In genomic region chr2:239297142-239298125, GRCh38 we compare ENCODE assay signal across 11 cellular contexts.
A peak's percentile ranks its signal among the peaks of the same experiment; 100 is the strongest.
DNase-seq lines count a peak whose midpoint lies in the region; ATAC-seq lines count a peak whose summit lies in the region.
"Had no signal": no experiment of that assay in that cellular context is flagged by ENCODE, and none has a peak within 500 bp of the region (broad histone marks: within the 10 kb centered on the region; RNA-seq: fewer than 3 reads in every experiment).

No MANE protein-coding gene starts in this region.

- peak overlapping the region; percentile 90 for H3K4me3 Mint-ChIP-seq in T-helper 1 cell treated with Interleukin-12 subunit alpha and Interleukin-12 subunit beta and Interleukin-4 antibody, amounts not matched to agents 30 μg/mL and 1 μg/mL, for 36 hours
- peak overlapping the region; percentile 81 for H3K4me3 Mint-ChIP-seq in activated T-helper 2 cell treated with anti-CD3 and anti-CD28 coated beads, Interferon-gamma antibody, Interleukin-2, Interleukin-4, amounts not matched to agents 10 μg/mL and 5 μg/mL and 100 μg/mL, durations not matched to agents 14 hours and 24 hours and 36 hours (ENCODE audit: low read depth)
- peak overlapping the region; percentile 43 to 73 (median 71) for H3K4me3 Mint-ChIP-seq in immature natural killer cell
- H3K4me3 Mint-ChIP-seq in stimulated activated effector memory CD8-positive, alpha-beta T cell treated with anti-CD3 and anti-CD28 coated beads, Interleukin-12 subunit alpha, Interleukin-12 subunit beta, amount 100 ng/mL, for 72 hours: peak overlapping the region; percentile 55

- H3K27me3 Mint-ChIP-seq in T-helper 1 cell treated with Interleukin-12 subunit alpha and Interleukin-12 subunit beta and Interleukin-4 antibody, amounts not matched to agents 30 μg/mL and 1 μg/mL, for 36 hours (ENCODE audit: low read depth): no peaks in the 10 kb centered on the region
- no peaks in the 10 kb centered on the region for H3K27me3 Mint-ChIP-seq in activated T-helper 2 cell treated with anti-CD3 and anti-CD28 coated beads, Interferon-gamma antibody, Interleukin-2, Interleukin-4, amounts not matched to agents 10 μg/mL and 5 μg/mL and 100 μg/mL, durations not matched to agents 14 hours and 24 hours and 36 hours (ENCODE audit: low read depth)
- H3K27me3 Mint-ChIP-seq in immature natural killer cell (ENCODE audit: low read depth in 3 of 3): peaks cover 0 to 6% (median 5%) of the 10 kb centered on the region in 3 donors
- H3K27me3 Mint-ChIP-seq: progenitor cell of endocrine pancreas had no signal

- H3K4me1 Mint-ChIP-seq in T-helper 1 cell treated with Interleukin-12 subunit alpha and Interleukin-12 subunit beta and Interleukin-4 antibody, amounts not matched to agents 30 μg/mL and 1 μg/mL, for 36 hours (ENCODE audit: low read depth): peaks cover 53% of the 10 kb centered on the region
- H3K4me1 Mint-ChIP-seq in activated T-helper 2 cell treated with anti-CD3 and anti-CD28 coated beads, Interferon-gamma antibody, Interleukin-2, Interleukin-4, amounts not matched to agents 10 μg/mL and 5 μg/mL and 100 μg/mL, durations not matched to agents 14 hours and 24 hours and 36 hours (ENCODE audit: low read depth): peaks cover 64% of the 10 kb centered on the region
- peaks cover 47 to 48% of the 10 kb centered on the region in 2 donors for H3K4me1 Mint-ChIP-seq in immature natural killer cell
- H3K4me1 Mint-ChIP-seq in stimulated activated effector memory CD8-positive, alpha-beta T cell treated with anti-CD3 and anti-CD28 coated beads, Interleukin-12 subunit alpha, Interleukin-12 subunit beta, amount 100 ng/mL, for 72 hours: peaks cover 69% of the 10 kb centered on the region

- DNase-seq in T-helper 1 cell: no peak
- no peak for DNase-seq in activated T-helper 2 cell treated with anti-CD3 and anti-CD28 coated beads, Interferon-gamma antibody, Interleukin-2, Interleukin-4, amounts not matched to agents 10 μg/mL and 5 μg/mL and 100 μg/mL, durations not matched to agents 14 hours and 24 hours and 36 hours (ENCODE audit: low spot score)
- no peak for DNase-seq in immature natural killer cell
- DNase-seq in stimulated activated effector memory CD8-positive, alpha-beta T cell treated with anti-CD3 and anti-CD28 coated beads, Interleukin-12 subunit alpha, Interleukin-12 subunit beta, amount 100 ng/mL, for 72 hours (ENCODE audit: low spot score in 2 of 2): no peak
- DNase-seq in medulla oblongata (ENCODE audit: extremely low spot score): no peak
- DNase-seq: MV-4-11, NCI-H526 treated with DMSO at 0.1 percent for 48 hours had no signal

- H3K27ac Mint-ChIP-seq in T-helper 1 cell treated with Interleukin-12 subunit alpha and Interleukin-12 subunit beta and Interleukin-4 antibody, amounts not matched to agents 30 μg/mL and 1 μg/mL, for 36 hours: peak overlapping the region; percentile 93
- peak overlapping the region; percentile 81 for H3K27ac Mint-ChIP-seq in activated T-helper 2 cell treated with anti-CD3 and anti-CD28 coated beads, Interferon-gamma antibody, Interleukin-2, Interleukin-4, amounts not matched to agents 10 μg/mL and 5 μg/mL and 100 μg/mL, durations not matched to agents 14 hours and 24 hours and 36 hours
- H3K27ac Mint-ChIP-seq in immature natural killer cell: peak overlapping the region; percentile 60 to 87 (median 79)
- peak overlapping the region; percentile 38 for H3K27ac Mint-ChIP-seq in stimulated activated effector memory CD8-positive, alpha-beta T cell treated with anti-CD3 and anti-CD28 coated beads, Interleukin-12 subunit alpha, Interleukin-12 subunit beta, amount 100 ng/mL, for 72 hours

- peaks cover 12% of the 10 kb centered on the region for H3K36me3 Mint-ChIP-seq in T-helper 1 cell treated with Interleukin-12 subunit alpha and Interleukin-12 subunit beta and Interleukin-4 antibody, amounts not matched to agents 30 μg/mL and 1 μg/mL, for 36 hours (ENCODE audit: low read depth)
- H3K36me3 Mint-ChIP-seq in activated T-helper 2 cell treated with anti-CD3 and anti-CD28 coated beads, Interferon-gamma antibody, Interleukin-2, Interleukin-4, amounts not matched to agents 10 μg/mL and 5 μg/mL and 100 μg/mL, durations not matched to agents 14 hours and 24 hours and 36 hours (ENCODE audit: low read depth): peaks cover 9% of the 10 kb centered on the region
- H3K36me3 Mint-ChIP-seq in immature natural killer cell: no peaks in the 10 kb centered on the region
- peaks cover 17% of the 10 kb centered on the region for H3K36me3 Mint-ChIP-seq in stimulated activated effector memory CD8-positive, alpha-beta T cell treated with anti-CD3 and anti-CD28 coated beads, Interleukin-12 subunit alpha, Interleukin-12 subunit beta, amount 100 ng/mL, for 72 hours

- ATAC-seq in stimulated activated effector memory CD8-positive, alpha-beta T cell treated with anti-CD3 and anti-CD28 coated beads, Interleukin-12 subunit alpha, Interleukin-12 subunit beta, amount 100 ng/mL, for 72 hours: no peak
- ATAC-seq in HG03342 (IDR thresholded peaks at IDR 0.05; ENCODE audit: unreplicated experiment) (no peak), GM21717 (IDR thresholded peaks at IDR 0.05; ENCODE audit: unreplicated experiment) (no peak)

- H3K9me3 Mint-ChIP-seq in T-helper 1 cell treated with Interleukin-12 subunit alpha and Interleukin-12 subunit beta and Interleukin-4 antibody, amounts not matched to agents 30 μg/mL and 1 μg/mL, for 36 hours: no peaks in the 10 kb centered on the region
- no peaks in the 10 kb centered on the region for H3K9me3 Mint-ChIP-seq in activated T-helper 2 cell treated with anti-CD3 and anti-CD28 coated beads, Interferon-gamma antibody, Interleukin-2, Interleukin-4, amounts not matched to agents 10 μg/mL and 5 μg/mL and 100 μg/mL, durations not matched to agents 14 hours and 24 hours and 36 hours
- no peaks in the 10 kb centered on the region for H3K9me3 Mint-ChIP-seq in immature natural killer cell
- no peaks in the 10 kb centered on the region for H3K9me3 Mint-ChIP-seq in stimulated activated effector memory CD8-positive, alpha-beta T cell treated with anti-CD3 and anti-CD28 coated beads, Interleukin-12 subunit alpha, Interleukin-12 subunit beta, amount 100 ng/mL, for 72 hours

- intact Hi-C loops in activated T-helper 2 cell treated with anti-CD3 and anti-CD28 coated beads, Interferon-gamma antibody, Interleukin-2, Interleukin-4, amounts not matched to agents 10 μg/mL and 5 μg/mL and 100 μg/mL, durations not matched to agents 14 hours and 24 hours and 36 hours (cut with micrococcal nuclease): loop anchor here (1.0 to 2.0 kb wide), 6 partner anchors 8 to 71 kb away; no protein-coding TSS in a partner anchor

Comparison
In these comparisons a context has a peak if more than half of its experiments do, and no peak if none do; other contexts are left out.
1. H3K27ac Mint-ChIP-seq: peak in every context shown above with its lines; median percentile 93 in T-helper 1 cell treated with Interleukin-12 subunit alpha and Interleukin-12 subunit beta and Interleukin-4 antibody, amounts not matched to agents 30 μg/mL and 1 μg/mL, for 36 hours; 81 in activated T-helper 2 cell treated with anti-CD3 and anti-CD28 coated beads, Interferon-gamma antibody, Interleukin-2, Interleukin-4, amounts not matched to agents 10 μg/mL and 5 μg/mL and 100 μg/mL, durations not matched to agents 14 hours and 24 hours and 36 hours; 79 in immature natural killer cell; 38 in stimulated activated effector memory CD8-positive, alpha-beta T cell treated with anti-CD3 and anti-CD28 coated beads, Interleukin-12 subunit alpha, Interleukin-12 subunit beta, amount 100 ng/mL, for 72 hours.